Comparison of ENCODE assay signal across 1 cellular context in the genomic region with DNA sequence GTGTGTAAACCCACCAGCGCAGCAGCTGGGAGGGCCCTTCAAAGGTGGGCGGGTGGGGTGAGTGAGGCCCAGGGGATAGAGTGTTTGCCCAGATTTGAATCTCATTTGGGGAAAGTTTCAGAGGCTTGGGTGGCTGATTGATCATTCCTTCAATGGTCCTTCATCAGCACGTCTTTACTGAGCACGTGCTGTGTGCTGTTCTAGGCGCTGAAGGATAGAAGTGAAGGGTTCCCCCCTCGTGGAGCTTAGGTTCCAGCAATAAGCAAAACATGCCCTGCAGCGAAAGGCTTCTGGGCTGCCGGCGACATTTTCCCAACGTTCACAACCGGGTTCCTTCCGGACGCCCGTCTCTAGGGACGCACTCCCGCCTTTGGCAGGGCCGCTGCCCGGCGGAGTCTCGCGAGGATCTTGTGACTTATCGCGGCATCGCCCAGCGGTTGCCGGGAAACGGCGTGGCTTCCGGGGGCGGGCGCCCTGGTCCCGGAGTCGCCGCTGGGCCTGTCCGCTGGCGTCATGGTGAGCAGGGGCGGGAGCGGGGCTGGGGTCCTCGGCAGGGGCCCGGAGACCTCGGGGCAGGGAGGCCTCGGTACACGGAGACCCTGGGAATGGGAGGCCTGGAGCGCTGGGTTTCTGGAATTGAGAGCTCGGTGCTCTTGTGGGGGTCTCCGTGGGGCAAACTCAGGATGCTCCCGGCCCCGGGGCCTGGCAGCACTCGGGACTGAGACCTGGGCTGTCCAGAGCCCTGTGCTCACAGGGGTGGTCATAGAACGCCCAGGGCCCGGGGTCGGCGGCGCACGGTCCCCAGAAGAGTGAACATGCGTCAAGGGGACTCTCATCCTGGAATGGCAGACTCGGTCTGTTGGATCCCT.
TF ChIP-seq lines count a peak whose summit lies in the region.

No MANE protein-coding gene starts in this region.

TF ChIP-seq in HEK293, 187 proteins besides CTCF, POLR2A, EP300 and RAD21 (continued from another document and continues in another):
- TF ChIP-seq, protein P1, sequence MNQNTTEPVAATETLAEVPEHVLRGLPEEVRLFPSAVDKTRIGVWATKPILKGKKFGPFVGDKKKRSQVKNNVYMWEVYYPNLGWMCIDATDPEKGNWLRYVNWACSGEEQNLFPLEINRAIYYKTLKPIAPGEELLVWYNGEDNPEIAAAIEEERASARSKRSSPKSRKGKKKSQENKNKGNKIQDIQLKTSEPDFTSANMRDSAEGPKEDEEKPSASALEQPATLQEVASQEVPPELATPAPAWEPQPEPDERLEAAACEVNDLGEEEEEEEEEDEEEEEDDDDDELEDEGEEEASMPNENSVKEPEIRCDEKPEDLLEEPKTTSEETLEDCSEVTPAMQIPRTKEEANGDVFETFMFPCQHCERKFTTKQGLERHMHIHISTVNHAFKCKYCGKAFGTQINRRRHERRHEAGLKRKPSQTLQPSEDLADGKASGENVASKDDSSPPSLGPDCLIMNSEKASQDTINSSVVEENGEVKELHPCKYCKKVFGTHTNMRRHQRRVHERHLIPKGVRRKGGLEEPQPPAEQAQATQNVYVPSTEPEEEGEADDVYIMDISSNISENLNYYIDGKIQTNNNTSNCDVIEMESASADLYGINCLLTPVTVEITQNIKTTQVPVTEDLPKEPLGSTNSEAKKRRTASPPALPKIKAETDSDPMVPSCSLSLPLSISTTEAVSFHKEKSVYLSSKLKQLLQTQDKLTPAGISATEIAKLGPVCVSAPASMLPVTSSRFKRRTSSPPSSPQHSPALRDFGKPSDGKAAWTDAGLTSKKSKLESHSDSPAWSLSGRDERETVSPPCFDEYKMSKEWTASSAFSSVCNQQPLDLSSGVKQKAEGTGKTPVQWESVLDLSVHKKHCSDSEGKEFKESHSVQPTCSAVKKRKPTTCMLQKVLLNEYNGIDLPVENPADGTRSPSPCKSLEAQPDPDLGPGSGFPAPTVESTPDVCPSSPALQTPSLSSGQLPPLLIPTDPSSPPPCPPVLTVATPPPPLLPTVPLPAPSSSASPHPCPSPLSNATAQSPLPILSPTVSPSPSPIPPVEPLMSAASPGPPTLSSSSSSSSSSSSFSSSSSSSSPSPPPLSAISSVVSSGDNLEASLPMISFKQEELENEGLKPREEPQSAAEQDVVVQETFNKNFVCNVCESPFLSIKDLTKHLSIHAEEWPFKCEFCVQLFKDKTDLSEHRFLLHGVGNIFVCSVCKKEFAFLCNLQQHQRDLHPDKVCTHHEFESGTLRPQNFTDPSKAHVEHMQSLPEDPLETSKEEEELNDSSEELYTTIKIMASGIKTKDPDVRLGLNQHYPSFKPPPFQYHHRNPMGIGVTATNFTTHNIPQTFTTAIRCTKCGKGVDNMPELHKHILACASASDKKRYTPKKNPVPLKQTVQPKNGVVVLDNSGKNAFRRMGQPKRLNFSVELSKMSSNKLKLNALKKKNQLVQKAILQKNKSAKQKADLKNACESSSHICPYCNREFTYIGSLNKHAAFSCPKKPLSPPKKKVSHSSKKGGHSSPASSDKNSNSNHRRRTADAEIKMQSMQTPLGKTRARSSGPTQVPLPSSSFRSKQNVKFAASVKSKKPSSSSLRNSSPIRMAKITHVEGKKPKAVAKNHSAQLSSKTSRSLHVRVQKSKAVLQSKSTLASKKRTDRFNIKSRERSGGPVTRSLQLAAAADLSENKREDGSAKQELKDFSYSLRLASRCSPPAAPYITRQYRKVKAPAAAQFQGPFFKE (tag by site-specific recombination; IDR thresholded peaks at IDR 0.05; ENCODE audit: borderline replicate concordance) = no peak
- TF ChIP-seq MEIS1 (CRISPR knock-in tag; IDR thresholded peaks at IDR 0.05; ENCODE audit: borderline replicate concordance) (no peak), ZNF366 (tag by site-specific recombination; conservative IDR thresholded peaks at IDR 0.05) (0 out of 2 replicates have a peak, but pooled peaks have one; percentile 35), SP7 (tag by site-specific recombination; IDR thresholded peaks at IDR 0.05) (peak; percentile 40), ZNF37A (tag by site-specific recombination; IDR thresholded peaks at IDR 0.05) (no peak), ZNF16 (tag by site-specific recombination; IDR thresholded peaks at IDR 0.05; ENCODE audit: low read depth) (no peak), ZBTB21 (tag by site-specific recombination; IDR thresholded peaks at IDR 0.05) (no peak), ZNF292 (tag by site-specific recombination; IDR thresholded peaks at IDR 0.05; ENCODE audit: borderline replicate concordance, low read depth) (no peak), ZNF560 (tag by site-specific recombination; IDR thresholded peaks at IDR 0.05; ENCODE audit: borderline replicate concordance) (no peak), ZNF138 (tag by site-specific recombination; IDR thresholded peaks at IDR 0.05; ENCODE audit: borderline replicate concordance) (no peak), ZNF114 (tag by site-specific recombination; IDR thresholded peaks at IDR 0.05) (no peak), ZNF654 (tag by site-specific recombination; IDR thresholded peaks at IDR 0.05; ENCODE audit: low read depth) (no peak), ZNF214 (tag by site-specific recombination; IDR thresholded peaks at IDR 0.05; ENCODE audit: borderline replicate concordance) (no peak), KLF8 (tag by site-specific recombination; IDR thresholded peaks at IDR 0.05) (peak; percentile 75; the same call in 1 of the 2 replicates), HOXA7 (CRISPR knock-in tag; IDR thresholded peaks at IDR 0.05; ENCODE audit: borderline replicate concordance) (no peak), ZBTB8A (tag by site-specific recombination; IDR thresholded peaks at IDR 0.05) (peak; percentile 83), ZNF266 (tag by site-specific recombination; IDR thresholded peaks at IDR 0.05; ENCODE audit: low read depth) (no peak), OSR2 (tag by site-specific recombination; IDR thresholded peaks at IDR 0.05) (no peak), TRIM28 (IDR thresholded peaks at IDR 0.05; ENCODE audit: borderline replicate concordance, low read length) (no peak), ZNF701 (tag by site-specific recombination; IDR thresholded peaks at IDR 0.05) (no peak), ZFP41 (tag by site-specific recombination; IDR thresholded peaks at IDR 0.05; ENCODE audit: borderline replicate concordance) (no peak), ZNF473 (tag by site-specific recombination; IDR thresholded peaks at IDR 0.05) (no peak), REPIN1 (tag by site-specific recombination; IDR thresholded peaks at IDR 0.05; ENCODE audit: low read depth) (no peak), ZNF157 (tag by site-specific recombination; IDR thresholded peaks at IDR 0.05) (no peak), ZNF555 (tag by site-specific recombination; conservative IDR thresholded peaks at IDR 0.05) (no peak), ZNF791 (tag by site-specific recombination; IDR thresholded peaks at IDR 0.05) (no peak), KLF7 (tag by site-specific recombination; IDR thresholded peaks at IDR 0.05; ENCODE audit: borderline replicate concordance) (no peak), MZF1 (tag by site-specific recombination; IDR thresholded peaks at IDR 0.05; ENCODE audit: borderline replicate concordance) (no peak), ZNF561 (tag by site-specific recombination; IDR thresholded peaks at IDR 0.05; ENCODE audit: borderline replicate concordance) (peak; percentile 45; the same call in 1 of the 2 replicates)
- TF ChIP-seq, protein P2, sequence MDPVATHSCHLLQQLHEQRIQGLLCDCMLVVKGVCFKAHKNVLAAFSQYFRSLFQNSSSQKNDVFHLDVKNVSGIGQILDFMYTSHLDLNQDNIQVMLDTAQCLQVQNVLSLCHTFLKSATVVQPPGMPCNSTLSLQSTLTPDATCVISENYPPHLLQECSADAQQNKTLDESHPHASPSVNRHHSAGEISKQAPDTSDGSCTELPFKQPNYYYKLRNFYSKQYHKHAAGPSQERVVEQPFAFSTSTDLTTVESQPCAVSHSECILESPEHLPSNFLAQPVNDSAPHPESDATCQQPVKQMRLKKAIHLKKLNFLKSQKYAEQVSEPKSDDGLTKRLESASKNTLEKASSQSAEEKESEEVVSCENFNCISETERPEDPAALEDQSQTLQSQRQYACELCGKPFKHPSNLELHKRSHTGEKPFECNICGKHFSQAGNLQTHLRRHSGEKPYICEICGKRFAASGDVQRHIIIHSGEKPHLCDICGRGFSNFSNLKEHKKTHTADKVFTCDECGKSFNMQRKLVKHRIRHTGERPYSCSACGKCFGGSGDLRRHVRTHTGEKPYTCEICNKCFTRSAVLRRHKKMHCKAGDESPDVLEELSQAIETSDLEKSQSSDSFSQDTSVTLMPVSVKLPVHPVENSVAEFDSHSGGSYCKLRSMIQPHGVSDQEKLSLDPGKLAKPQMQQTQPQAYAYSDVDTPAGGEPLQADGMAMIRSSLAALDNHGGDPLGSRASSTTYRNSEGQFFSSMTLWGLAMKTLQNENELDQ (tag by site-specific recombination; IDR thresholded peaks at IDR 0.05; ENCODE audit: low read depth) = no peak
- TF ChIP-seq, protein P3, sequence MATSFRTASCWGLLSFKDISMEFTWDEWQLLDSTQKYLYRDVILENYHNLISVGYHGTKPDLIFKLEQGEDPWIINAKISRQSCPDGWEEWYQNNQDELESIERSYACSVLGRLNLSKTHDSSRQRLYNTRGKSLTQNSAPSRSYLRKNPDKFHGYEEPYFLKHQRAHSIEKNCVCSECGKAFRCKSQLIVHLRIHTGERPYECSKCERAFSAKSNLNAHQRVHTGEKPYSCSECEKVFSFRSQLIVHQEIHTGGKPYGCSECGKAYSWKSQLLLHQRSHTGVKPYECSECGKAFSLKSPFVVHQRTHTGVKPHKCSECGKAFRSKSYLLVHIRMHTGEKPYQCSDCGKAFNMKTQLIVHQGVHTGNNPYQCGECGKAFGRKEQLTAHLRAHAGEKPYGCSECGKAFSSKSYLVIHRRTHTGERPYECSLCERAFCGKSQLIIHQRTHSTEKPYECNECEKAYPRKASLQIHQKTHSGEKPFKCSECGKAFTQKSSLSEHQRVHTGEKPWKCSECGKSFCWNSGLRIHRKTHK (tag by site-specific recombination; IDR thresholded peaks at IDR 0.05) = no peak
- TF ChIP-seq, protein P4, sequence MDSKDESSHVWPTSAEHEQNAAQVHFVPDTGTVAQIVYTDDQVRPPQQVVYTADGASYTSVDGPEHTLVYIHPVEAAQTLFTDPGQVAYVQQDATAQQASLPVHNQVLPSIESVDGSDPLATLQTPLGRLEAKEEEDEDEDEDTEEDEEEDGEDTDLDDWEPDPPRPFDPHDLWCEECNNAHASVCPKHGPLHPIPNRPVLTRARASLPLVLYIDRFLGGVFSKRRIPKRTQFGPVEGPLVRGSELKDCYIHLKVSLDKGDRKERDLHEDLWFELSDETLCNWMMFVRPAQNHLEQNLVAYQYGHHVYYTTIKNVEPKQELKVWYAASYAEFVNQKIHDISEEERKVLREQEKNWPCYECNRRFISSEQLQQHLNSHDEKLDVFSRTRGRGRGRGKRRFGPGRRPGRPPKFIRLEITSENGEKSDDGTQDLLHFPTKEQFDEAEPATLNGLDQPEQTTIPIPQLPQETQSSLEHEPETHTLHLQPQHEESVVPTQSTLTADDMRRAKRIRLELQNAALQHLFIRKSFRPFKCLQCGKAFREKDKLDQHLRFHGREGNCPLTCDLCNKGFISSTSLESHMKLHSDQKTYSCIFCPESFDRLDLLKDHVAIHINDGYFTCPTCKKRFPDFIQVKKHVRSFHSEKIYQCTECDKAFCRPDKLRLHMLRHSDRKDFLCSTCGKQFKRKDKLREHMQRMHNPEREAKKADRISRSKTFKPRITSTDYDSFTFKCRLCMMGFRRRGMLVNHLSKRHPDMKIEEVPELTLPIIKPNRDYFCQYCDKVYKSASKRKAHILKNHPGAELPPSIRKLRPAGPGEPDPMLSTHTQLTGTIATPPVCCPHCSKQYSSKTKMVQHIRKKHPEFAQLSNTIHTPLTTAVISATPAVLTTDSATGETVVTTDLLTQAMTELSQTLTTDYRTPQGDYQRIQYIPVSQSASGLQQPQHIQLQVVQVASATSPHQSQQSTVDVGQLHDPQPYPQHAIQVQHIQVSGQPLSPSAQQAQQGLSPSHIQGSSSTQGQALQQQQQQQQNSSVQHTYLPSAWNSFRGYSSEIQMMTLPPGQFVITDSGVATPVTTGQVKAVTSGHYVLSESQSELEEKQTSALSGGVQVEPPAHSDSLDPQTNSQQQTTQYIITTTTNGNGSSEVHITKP (tag by site-specific recombination; IDR thresholded peaks at IDR 0.05) = peak; percentile 71
- TF ChIP-seq, protein P5, sequence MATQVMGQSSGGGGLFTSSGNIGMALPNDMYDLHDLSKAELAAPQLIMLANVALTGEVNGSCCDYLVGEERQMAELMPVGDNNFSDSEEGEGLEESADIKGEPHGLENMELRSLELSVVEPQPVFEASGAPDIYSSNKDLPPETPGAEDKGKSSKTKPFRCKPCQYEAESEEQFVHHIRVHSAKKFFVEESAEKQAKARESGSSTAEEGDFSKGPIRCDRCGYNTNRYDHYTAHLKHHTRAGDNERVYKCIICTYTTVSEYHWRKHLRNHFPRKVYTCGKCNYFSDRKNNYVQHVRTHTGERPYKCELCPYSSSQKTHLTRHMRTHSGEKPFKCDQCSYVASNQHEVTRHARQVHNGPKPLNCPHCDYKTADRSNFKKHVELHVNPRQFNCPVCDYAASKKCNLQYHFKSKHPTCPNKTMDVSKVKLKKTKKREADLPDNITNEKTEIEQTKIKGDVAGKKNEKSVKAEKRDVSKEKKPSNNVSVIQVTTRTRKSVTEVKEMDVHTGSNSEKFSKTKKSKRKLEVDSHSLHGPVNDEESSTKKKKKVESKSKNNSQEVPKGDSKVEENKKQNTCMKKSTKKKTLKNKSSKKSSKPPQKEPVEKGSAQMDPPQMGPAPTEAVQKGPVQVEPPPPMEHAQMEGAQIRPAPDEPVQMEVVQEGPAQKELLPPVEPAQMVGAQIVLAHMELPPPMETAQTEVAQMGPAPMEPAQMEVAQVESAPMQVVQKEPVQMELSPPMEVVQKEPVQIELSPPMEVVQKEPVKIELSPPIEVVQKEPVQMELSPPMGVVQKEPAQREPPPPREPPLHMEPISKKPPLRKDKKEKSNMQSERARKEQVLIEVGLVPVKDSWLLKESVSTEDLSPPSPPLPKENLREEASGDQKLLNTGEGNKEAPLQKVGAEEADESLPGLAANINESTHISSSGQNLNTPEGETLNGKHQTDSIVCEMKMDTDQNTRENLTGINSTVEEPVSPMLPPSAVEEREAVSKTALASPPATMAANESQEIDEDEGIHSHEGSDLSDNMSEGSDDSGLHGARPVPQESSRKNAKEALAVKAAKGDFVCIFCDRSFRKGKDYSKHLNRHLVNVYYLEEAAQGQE (tag by site-specific recombination; IDR thresholded peaks at IDR 0.05) = no peak
- TF ChIP-seq, protein P6, sequence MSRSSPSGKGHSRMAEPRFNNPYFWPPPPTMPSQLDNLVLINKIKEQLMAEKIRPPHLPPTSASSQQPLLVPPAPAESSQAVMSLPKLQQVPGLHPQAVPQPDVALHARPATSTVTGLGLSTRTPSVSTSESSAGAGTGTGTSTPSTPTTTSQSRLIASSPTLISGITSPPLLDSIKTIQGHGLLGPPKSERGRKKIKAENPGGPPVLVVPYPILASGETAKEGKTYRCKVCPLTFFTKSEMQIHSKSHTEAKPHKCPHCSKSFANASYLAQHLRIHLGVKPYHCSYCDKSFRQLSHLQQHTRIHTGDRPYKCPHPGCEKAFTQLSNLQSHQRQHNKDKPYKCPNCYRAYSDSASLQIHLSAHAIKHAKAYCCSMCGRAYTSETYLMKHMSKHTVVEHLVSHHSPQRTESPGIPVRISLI (tag by site-specific recombination; IDR thresholded peaks at IDR 0.05) = no peak
- TF ChIP-seq, protein P7, sequence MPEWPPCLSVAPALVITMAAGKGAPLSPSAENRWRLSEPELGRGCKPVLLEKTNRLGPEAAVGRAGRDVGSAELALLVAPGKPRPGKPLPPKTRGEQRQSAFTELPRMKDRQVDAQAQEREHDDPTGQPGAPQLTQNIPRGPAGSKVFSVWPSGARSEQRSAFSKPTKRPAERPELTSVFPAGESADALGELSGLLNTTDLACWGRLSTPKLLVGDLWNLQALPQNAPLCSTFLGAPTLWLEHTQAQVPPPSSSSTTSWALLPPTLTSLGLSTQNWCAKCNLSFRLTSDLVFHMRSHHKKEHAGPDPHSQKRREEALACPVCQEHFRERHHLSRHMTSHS (tag by site-specific recombination; IDR thresholded peaks at IDR 0.05) = no peak
